ENCODE assay signal across 14 cellular contexts in the genomic region with DNA sequence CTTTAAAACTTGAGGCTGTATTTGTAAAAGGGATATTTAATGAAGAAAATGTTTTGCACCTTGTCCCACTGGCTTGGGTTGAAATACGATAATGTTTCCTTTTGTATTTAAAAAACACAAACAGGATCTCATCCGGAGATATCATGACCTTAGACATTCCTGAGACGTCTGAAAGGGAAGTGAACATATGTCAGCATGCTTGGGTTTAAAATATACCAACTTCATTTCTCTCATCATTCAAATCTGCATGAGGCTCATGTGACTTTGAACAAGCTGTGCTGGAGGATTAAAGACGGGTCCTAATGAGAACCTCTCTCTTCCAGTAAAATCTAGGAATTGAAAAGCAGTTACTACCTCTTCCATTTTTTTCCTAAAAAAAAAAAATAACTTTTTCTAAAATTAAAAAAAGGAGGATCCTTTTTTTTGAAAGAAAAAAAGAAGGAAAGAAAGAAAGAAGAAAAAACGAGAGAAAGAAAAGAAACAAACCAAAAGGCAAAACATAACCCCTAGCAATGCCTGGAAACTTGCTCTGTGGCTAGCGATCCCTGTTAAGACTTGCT.
A peak's percentile ranks its signal among the peaks of the same experiment; 100 is the strongest.
DNase-seq lines count a peak whose midpoint lies in the region; ATAC-seq, FAIRE-seq and TF ChIP-seq lines count a peak whose summit lies in the region.
"Had no signal": no experiment of that assay in that cellular context is flagged by ENCODE, and none has a peak within 500 bp of the region (broad histone marks: within the 10 kb centered on the region; RNA-seq: fewer than 3 reads in every experiment).

No MANE protein-coding gene starts in this region.

- intact Hi-C loops in sciatic nerve (cut with DNase I) = no loop called here

- peak overlapping the region; percentile 77 to 95 (median 88); a peak in 21 of 22 replicates for H3K27ac ChIP-seq in BLaER1 treated with 17β-estradiol and CSF1 and Interleukin-3, amounts not matched to agents 10 nM and 100 nM
- H3K27ac ChIP-seq in SK-N-MC (peak overlapping the region; percentile 90), foreskin keratinocyte (peak overlapping the region; percentile 3)

- no peak for ATAC-seq in foreskin keratinocyte
- peak; percentile 12 for ATAC-seq in sciatic nerve
- ATAC-seq: effector memory CD8-positive, alpha-beta T cell had no signal

- H4K20me1 ChIP-seq in BLaER1 treated with 17β-estradiol and CSF1 and Interleukin-3, amounts not matched to agents 10 nM and 100 nM = no peaks in the 10 kb centered on the region

- FAIRE-seq in D721Med (lab: Jason Lieb, UNC) = no peak

- peak overlapping the region; percentile 64 to 81 (median 77) for H3K9ac ChIP-seq in BLaER1 treated with 17β-estradiol and CSF1 and Interleukin-3, amounts not matched to agents 10 nM and 100 nM
- H3K9ac ChIP-seq in SK-N-MC (ENCODE audit: insufficient read length) = peak overlapping the region; percentile 54

- DNase-seq in SK-N-MC (ENCODE audit: low read depth, low spot score) = no peak
- no peak for DNase-seq in foreskin keratinocyte
- no peak for DNase-seq in sciatic nerve (ENCODE audit: low spot score)
- no peak for DNase-seq in RPMI8226
- DNase-seq in epidermal melanocyte (ENCODE audit: insufficient read length, low spot score) = no peak
- DNase-seq in superior temporal gyrus (ENCODE audit: extremely low spot score) = no peak
- DNase-seq in D721Med (ENCODE audit: insufficient read length, low spot score) = no peak
- DNase-seq: activated CD4-positive, alpha-beta T cell treated with anti-CD3 and anti-CD28 coated beads, Interleukin-2, amount 10 ng/mL, durations not matched to agents 24 days and 14 days; activated naive CD4-positive, alpha-beta T cell treated with anti-CD3 and anti-CD28 coated beads, Interleukin-2, amount 50 U/mL, for 16 hours; BE2C; effector memory CD8-positive, alpha-beta T cell; immature natural killer cell; NCI-H748 treated with DMSO at 0.1 percent for 48 hours had no signal

- no peaks in the 10 kb centered on the region for H3K27me3 ChIP-seq in BLaER1 treated with 17β-estradiol and CSF1 and Interleukin-3, amounts not matched to agents 10 nM and 100 nM
- H3K27me3 ChIP-seq in foreskin keratinocyte = no peaks in the 10 kb centered on the region
- H3K27me3 ChIP-seq: BE2C had no signal

- TF ChIP-seq CTCF in foreskin keratinocyte (conservative IDR thresholded peaks at IDR 0.05) (no peak), D721Med (IDR thresholded peaks at IDR 0.05; ENCODE audit: insufficient read depth, missing control alignments) (no peak)

- no peaks in the 10 kb centered on the region for H3K9me3 ChIP-seq in BLaER1 treated with 17β-estradiol and CSF1 and Interleukin-3, amounts not matched to agents 10 nM and 100 nM (replicated peaks in 1 of 11)
- no peaks in the 10 kb centered on the region for H3K9me3 ChIP-seq in SK-N-MC (ENCODE audit: low read depth, low read length)
- H3K9me3 ChIP-seq: BE2C had no signal

- H3K36me3 ChIP-seq in BLaER1 treated with 17β-estradiol and CSF1 and Interleukin-3, amounts not matched to agents 10 nM and 100 nM = peaks cover 0 to 15% (median 7%) of the 10 kb centered on the region in 11 experiments; a peak in 9 of 22 replicates
- no peaks in the 10 kb centered on the region for H3K36me3 ChIP-seq in SK-N-MC (ENCODE audit: insufficient read depth, low read length)

- H3K4me2 ChIP-seq in BLaER1 treated with 17β-estradiol and CSF1 and Interleukin-3, amounts not matched to agents 10 nM and 100 nM = peak overlapping the region; percentile 73 to 88 (median 81)

- H3K4me3 ChIP-seq in BLaER1 treated with 17β-estradiol and CSF1 and Interleukin-3, amounts not matched to agents 10 nM and 100 nM = peak overlapping the region in 2 of 10 experiments; percentile 0 to 32; a peak in 4 of 20 replicates
- H3K4me3 ChIP-seq in SK-N-MC = peak overlapping the region; percentile 70

- H3K4me1 ChIP-seq in BLaER1 treated with 17β-estradiol and CSF1 and Interleukin-3, amounts not matched to agents 10 nM and 100 nM = peaks cover 35 to 80% (median 61%) of the 10 kb centered on the region in 10 experiments
- peaks cover 14% of the 10 kb centered on the region for H3K4me1 ChIP-seq in foreskin keratinocyte

Comparison
In these comparisons a context has a peak if more than half of its experiments do, and no peak if none do; other contexts are left out.
1. H3K27ac ChIP-seq: peak in every context shown above with its lines; median percentile 90 in SK-N-MC; 88 in BLaER1 treated with 17β-estradiol and CSF1 and Interleukin-3, amounts not matched to agents 10 nM and 100 nM; 3 in foreskin keratinocyte.